Comparison of ENCODE assay signal across 11 cellular contexts in genomic region chr16:85221810-85222150, GRCh38.
"Had no signal": no experiment of that assay in that cellular context is flagged by ENCODE, and none has a peak within 500 bp of the region (broad histone marks: within the 10 kb centered on the region; RNA-seq: fewer than 3 reads in every experiment).

No MANE protein-coding gene starts in this region.

- H3K4me3 ChIP-seq: cardiac muscle cell, heart left ventricle, left ventricle myocardium inferior, upper lobe of left lung had no signal

- ATAC-seq: stimulated activated memory B cell treated with anti-CD40 and anti-IgM and Interleukin-4, amounts not matched to agents 10 μg/mL and 1 μg/mL and 100 μg/mL, for 72 hours had no signal

- H3K9me3 ChIP-seq: upper lobe of left lung had no signal

- H3K27me3 ChIP-seq: cardiac muscle cell, heart left ventricle, upper lobe of left lung had no signal

- DNase-seq: activated B cell treated with CpG ODN at 0.5 μM for 24 hours; activated CD4-positive, alpha-beta T cell treated with anti-CD3 and anti-CD28 coated beads, Interleukin-2, amount 10 ng/mL, durations not matched to agents 24 days and 14 days; activated CD8-positive, alpha-beta memory T cell treated with anti-CD3 and anti-CD28 coated beads for 24 hours; activated naive CD4-positive, alpha-beta T cell treated with anti-CD3 and anti-CD28 coated beads for 36 hours; heart left ventricle; kidney; left ventricle myocardium inferior; naive B cell had no signal

- H3K27ac ChIP-seq: cardiac muscle cell, heart left ventricle, left ventricle myocardium inferior, upper lobe of left lung had no signal

- H3K36me3 ChIP-seq: cardiac muscle cell, heart left ventricle, left ventricle myocardium inferior, upper lobe of left lung had no signal
